Comparison of ENCODE assay signal across 8 cellular contexts in genomic region chr5:157142317-157143126, GRCh38. TPM values are rescaled to one million over a fixed set of nuclear protein-coding genes. Genes with fewer than 3 reads are reported as not detected.
DNase-seq lines count a peak whose midpoint lies in the region; ATAC-seq and TF ChIP-seq lines count a peak whose summit lies in the region.

MED7 (minus strand) TSS chr5:157142865; CDS start chr5:157139431, 3,434 bp downstream.

- peak; percentile 80 to 96 (median 87) for DNase-seq in CD8-positive, alpha-beta T cell
- DNase-seq in HS-27A (ENCODE audit: low read depth) (peak; percentile 84), NK-92 (lab: John Stamatoyannopoulos, UW; ENCODE audit: unreplicated experiment) (peak; percentile 73), lung microvascular endothelial cell (ENCODE audit: low read depth in 2 of 2) (peak; percentile 99 to 100)
- DNase-seq in activated CD8-positive, alpha-beta memory T cell treated with anti-CD3 and anti-CD28 coated beads for 1 hour (ENCODE audit: extremely low read depth in 1 of 2, low read depth in 1 of 2), result peak; percentile 71 to 85
- DNase-seq in effector CD8-positive, alpha-beta T cell (lab: John Stamatoyannopoulos, UW), result peak; percentile 84
- peak; percentile 81 to 90 (median 88) for DNase-seq in stimulated activated CD4-positive, alpha-beta T cell treated with anti-CD3 and anti-CD28 coated beads, TNF-alpha, amount 100 ng/mL, for 48 hours (ENCODE audit: low read depth in 3 of 3)

- CTCF ChIA-PET in CD8-positive, alpha-beta T cell (lab: Charles Lee), result interaction anchor here (0.6 to 3.1 kb wide), 9 partner anchors 10 to 316 kb away, joined by 3 to 10 read pairs (median 3); no protein-coding TSS in a partner anchor

- peak within 1 kb of the TSS; percentile 90 for H3K27ac ChIP-seq in CD8-positive, alpha-beta T cell (ENCODE audit: low read depth, low read length)

- H3K9me3 ChIP-seq in CD8-positive, alpha-beta T cell (ENCODE audit: low read length), result no peaks in the 10 kb centered on the region

- peaks cover 21% of the 10 kb centered on the region for H3K4me1 ChIP-seq in CD8-positive, alpha-beta T cell (ENCODE audit: insufficient read depth, low read length)

- peaks cover 3% of the 10 kb centered on the region for H3K9me3 Mint-ChIP-seq in CD8-positive, alpha-beta T cell

- peak within 1 kb of the TSS; percentile 93 for H3K4me3 Mint-ChIP-seq in CD8-positive, alpha-beta T cell

- no peaks in the 10 kb centered on the region for H3K36me3 ChIP-seq in CD8-positive, alpha-beta T cell (ENCODE audit: insufficient read depth, low read length)

- H3K4me1 Mint-ChIP-seq in CD8-positive, alpha-beta T cell (ENCODE audit: low read depth), result peaks cover 40% of the 10 kb centered on the region

- H3K4me3 ChIP-seq in CD8-positive, alpha-beta T cell (ENCODE audit: low read depth, low read length), result peak within 1 kb of the TSS; percentile 93

- peak within 1 kb of the TSS; percentile 97 for H3K27ac Mint-ChIP-seq in CD8-positive, alpha-beta T cell

- intact Hi-C loops in CD8-positive, alpha-beta T cell (cut with DNase I, micrococcal nuclease), result loop anchor here (1.0 to 10.0 kb wide), 6 partner anchors 17 to 716 kb away; partner anchors contain the start of genes CLINT1 (in 2 of the 2), THG1L (in 2 of the 2) and SOX30 (in 1 of the 2)

- no peaks in the 10 kb centered on the region for H3K27me3 ChIP-seq in CD8-positive, alpha-beta T cell (ENCODE audit: insufficient read depth, low read length)

- POLR2A ChIA-PET in CD8-positive, alpha-beta T cell (lab: Charles Lee), result interaction anchor here (0.6 to 3.7 kb wide), 41 partner anchors 10 to 601 kb away, joined by 3 to 35 read pairs (median 5); partner anchors contain the start of genes HAVCR2, ITK, LSM11 and THG1L

- no peaks in the 10 kb centered on the region for H3K27me3 Mint-ChIP-seq in CD8-positive, alpha-beta T cell (ENCODE audit: low read depth)

- H3K36me3 Mint-ChIP-seq in CD8-positive, alpha-beta T cell, result peaks cover 38% of the 10 kb centered on the region

- ATAC-seq in CD8-positive, alpha-beta T cell, result peak; percentile 95
- ATAC-seq in GM19467 (IDR thresholded peaks at IDR 0.05; ENCODE audit: unreplicated experiment), result peak; percentile 100

- TF ChIP-seq CTCF in CD8-positive, alpha-beta T cell (IDR thresholded peaks at IDR 0.05), result no peak

RNA-seq across cellular contexts. Expression of gene MED7, which starts in this region (rescaled TPM):
- 1 to 10 TPM; 5.4 to 5.9 TPM for total RNA-seq in CD8-positive, alpha-beta T cell
- total RNA-seq in lung microvascular endothelial cell, result 5.0 and 6.3 TPM in 2 replicates

Comparison
In these comparisons a context has a peak if more than half of its experiments do, and no peak if none do; other contexts are left out.
1. Peak in every context shown above with its lines: DNase-seq, ATAC-seq, H3K4me3 ChIP-seq and H3K27ac ChIP-seq.